1 cellular context compared by ENCODE assay signal in genomic region chr3:98761656-98762229, GRCh38.
TF ChIP-seq lines count a peak whose summit lies in the region.

No MANE protein-coding gene starts in this region.

TF ChIP-seq in HepG2, 621 proteins besides CTCF, POLR2A, EP300 and RAD21 (continued from another document):
- TF ChIP-seq GPBP1L1 (CRISPR knock-in tag; IDR thresholded peaks at IDR 0.05), result no peak
- no peak for TF ChIP-seq ZNF225 (CRISPR knock-in tag; IDR thresholded peaks at IDR 0.05)
